Comparison of ENCODE assay signal across 16 cellular contexts in genomic region chr18:59266876-59267510, GRCh38. TPM values are rescaled to one million over a fixed set of nuclear protein-coding genes. Genes with fewer than 3 reads are reported as not detected.
DNase-seq lines count a peak whose midpoint lies in the region; ATAC-seq and TF ChIP-seq lines count a peak whose summit lies in the region.
"Had no signal": no experiment of that assay in that cellular context is flagged by ENCODE, and none has a peak within 500 bp of the region (broad histone marks: within the 10 kb centered on the region; RNA-seq: fewer than 3 reads in every experiment).

No MANE protein-coding gene starts in this region.

- peaks cover 21% of the 10 kb centered on the region for H4K20me1 ChIP-seq in GM23338 (replicated peaks; ENCODE audit: insufficient read depth)
- peaks cover 72% of the 10 kb centered on the region for H4K20me1 ChIP-seq in neural progenitor cell (ENCODE audit: low read depth)

- DNase-seq in DMS53 (lab: John Stamatoyannopoulos, UW) (peak; percentile 51), DMS53 treated with DMSO at 0.1 percent for 48 hours (lab: John Stamatoyannopoulos, UW; ENCODE audit: unreplicated experiment) (no peak), GM23338 (ENCODE audit: low spot score) (peak; percentile 5), neural progenitor cell (ENCODE audit: low spot score) (no peak), NCI-H2227 (lab: John Stamatoyannopoulos, UW; ENCODE audit: unreplicated experiment) (no peak), endothelial cell (ENCODE audit: low spot score) (no peak), esophagus squamous epithelium (lab: John Stamatoyannopoulos, UW) (no peak)
- DNase-seq in central memory CD8-positive, alpha-beta T cell (ENCODE audit: low spot score in 2 of 2) = no peak
- DNase-seq: 8988T, Kasumi-1, NCI-H187 treated with DMSO at 0.1 percent for 48 hours, NCI-H510A treated with DMSO at 0.1 percent for 48 hours, SHP77 had no signal

- H3K9me2 ChIP-seq in GM23338 (ENCODE audit: insufficient read depth) = no peaks in the 10 kb centered on the region

- H3K27ac Mint-ChIP-seq in GM23338 = no peak overlapping the region
- H3K27ac Mint-ChIP-seq in central memory CD8-positive, alpha-beta T cell (ENCODE audit: low read depth) = no peak overlapping the region
- H3K27ac Mint-ChIP-seq in neural progenitor cell = no peak overlapping the region
- no peak overlapping the region for H3K27ac Mint-ChIP-seq in endothelial cell (ENCODE audit: unreplicated experiment)

- no peaks in the 10 kb centered on the region for H3K9me3 ChIP-seq in neural progenitor cell (ENCODE audit: low read depth)
- H3K9me3 ChIP-seq in esophagus squamous epithelium = no peaks in the 10 kb centered on the region

- peaks cover 9% of the 10 kb centered on the region; the same call in 2 of the 3 replicates for H3K9me3 Mint-ChIP-seq in GM23338
- no peaks in the 10 kb centered on the region for H3K9me3 Mint-ChIP-seq in central memory CD8-positive, alpha-beta T cell
- peaks cover 5% of the 10 kb centered on the region for H3K9me3 Mint-ChIP-seq in neural progenitor cell
- H3K9me3 Mint-ChIP-seq in endothelial cell (ENCODE audit: unreplicated experiment) = no peaks in the 10 kb centered on the region

- H3K4me1 ChIP-seq in GM23338 (ENCODE audit: insufficient read depth) = peaks cover 61% of the 10 kb centered on the region
- H3K4me1 ChIP-seq in neural progenitor cell = peaks cover 51% of the 10 kb centered on the region
- peaks cover 16 to 62% (median 21%) of the 10 kb centered on the region in 3 donors for H3K4me1 ChIP-seq in esophagus squamous epithelium

- H3K27ac ChIP-seq in GM23338 (ENCODE audit: low read depth) (no peak overlapping the region), neural progenitor cell (no peak overlapping the region), esophagus squamous epithelium (no peak overlapping the region)
- H3K27ac ChIP-seq: C4-2B, GM23248 had no signal

- intact Hi-C loops in esophagus squamous epithelium (cut with DNase I) = no loop called here

- TF ChIP-seq POLR2A in esophagus squamous epithelium (IDR thresholded peaks at IDR 0.05) = no peak

- no peak for TF ChIP-seq CTCF in GM23338 (conservative IDR thresholded peaks at IDR 0.05; ENCODE audit: low read depth in 2 of 2)
- TF ChIP-seq CTCF in neural progenitor cell (IDR thresholded peaks at IDR 0.05) = no peak
- TF ChIP-seq CTCF in endothelial cell (IDR thresholded peaks at IDR 0.05; ENCODE audit: unreplicated experiment) = no peak
- TF ChIP-seq CTCF in esophagus squamous epithelium (IDR thresholded peaks at IDR 0.05) = no peak

- H3K4me3 ChIP-seq in GM23338 (peak overlapping the region; percentile 69), neural progenitor cell (no peak overlapping the region), esophagus squamous epithelium (no peak overlapping the region)
- H3K4me3 ChIP-seq: GM23248 had no signal

- no peaks in the 10 kb centered on the region; the same call in 2 of the 3 replicates for H3K36me3 Mint-ChIP-seq in GM23338 (ENCODE audit: low read depth)
- H3K36me3 Mint-ChIP-seq in central memory CD8-positive, alpha-beta T cell (ENCODE audit: insufficient read depth) = no peaks in the 10 kb centered on the region
- no peaks in the 10 kb centered on the region for H3K36me3 Mint-ChIP-seq in neural progenitor cell
- H3K36me3 Mint-ChIP-seq in endothelial cell (ENCODE audit: low read depth, unreplicated experiment) = peaks cover 9% of the 10 kb centered on the region

- H3K4me2 ChIP-seq in GM23338 (peak overlapping the region; percentile 88), neural progenitor cell (no peak overlapping the region)

- WGBS in esophagus squamous epithelium, 2 donors = 12 to 17% methylated on average over 10 to 11 of the region's 11 CpGs

- H3K4me1 Mint-ChIP-seq in GM23338 (peaks cover 40% of the 10 kb centered on the region), neural progenitor cell (peaks cover 17% of the 10 kb centered on the region), endothelial cell (ENCODE audit: unreplicated experiment) (peaks cover 13% of the 10 kb centered on the region)
- peaks cover 27% of the 10 kb centered on the region for H3K4me1 Mint-ChIP-seq in central memory CD8-positive, alpha-beta T cell

- H3K27me3 Mint-ChIP-seq in GM23338 (ENCODE audit: insufficient read depth, low read depth, poor library complexity) (peaks cover 97% of the 10 kb centered on the region), neural progenitor cell (ENCODE audit: insufficient read depth, low read depth) (peaks cover 91% of the 10 kb centered on the region), endothelial cell (ENCODE audit: unreplicated experiment) (peaks cover 55% of the 10 kb centered on the region)
- peaks cover 92% of the 10 kb centered on the region for H3K27me3 Mint-ChIP-seq in central memory CD8-positive, alpha-beta T cell

- H3K27me3 ChIP-seq in GM23338 (ENCODE audit: insufficient read depth) (peaks cover 99% of the 10 kb centered on the region), neural progenitor cell (peaks cover 99% of the 10 kb centered on the region), esophagus squamous epithelium (peaks cover under 1 to 65% (median 38%) of the 10 kb centered on the region in 4 donors)

- H3K9ac ChIP-seq in neural progenitor cell = no peak overlapping the region
- H3K9ac ChIP-seq: GM23248 had no signal

- H3K79me2 ChIP-seq in GM23338 (replicated peaks; ENCODE audit: insufficient read depth) (no peaks in the 10 kb centered on the region), neural progenitor cell (ENCODE audit: low read depth) (peaks cover 27% of the 10 kb centered on the region)

- H3F3A ChIP-seq in GM23338 (replicated peaks; ENCODE audit: low read depth) = peaks cover 23% of the 10 kb centered on the region
- peaks cover 77% of the 10 kb centered on the region for H3F3A ChIP-seq in neural progenitor cell (ENCODE audit: low read depth)

- peak overlapping the region; percentile 64 for H3K4me3 Mint-ChIP-seq in GM23338
- H3K4me3 Mint-ChIP-seq in central memory CD8-positive, alpha-beta T cell = peak overlapping the region; percentile 18
- H3K4me3 Mint-ChIP-seq in neural progenitor cell = peak overlapping the region; percentile 50
- no peak overlapping the region for H3K4me3 Mint-ChIP-seq in endothelial cell (ENCODE audit: unreplicated experiment)

- no peaks in the 10 kb centered on the region; the same call in 1 of the 2 replicates for H3K36me3 ChIP-seq in GM23338 (ENCODE audit: insufficient read depth)
- peaks cover 25% of the 10 kb centered on the region for H3K36me3 ChIP-seq in neural progenitor cell
- H3K36me3 ChIP-seq in esophagus squamous epithelium = no peaks in the 10 kb centered on the region

- ATAC-seq in GM23338 = no peak
- no peak for ATAC-seq in central memory CD8-positive, alpha-beta T cell (replicated peaks; ENCODE audit: extremely low read depth, poor library complexity, severe bottlenecking)

- H2AFZ ChIP-seq in GM23338 = peak overlapping the region; percentile 91; the same call in 1 of the 2 replicates
- no peak overlapping the region for H2AFZ ChIP-seq in neural progenitor cell (replicated peaks)
- H2AFZ ChIP-seq: GM23248 had no signal

TF ChIP-seq in GM23338, 12 proteins besides CTCF, POLR2A, EP300 and RAD21:
- TF ChIP-seq EZH2 (IDR thresholded peaks at IDR 0.05; ENCODE audit: low read depth, unreplicated experiment) = peak; percentile 62
- TF ChIP-seq, protein P1, sequence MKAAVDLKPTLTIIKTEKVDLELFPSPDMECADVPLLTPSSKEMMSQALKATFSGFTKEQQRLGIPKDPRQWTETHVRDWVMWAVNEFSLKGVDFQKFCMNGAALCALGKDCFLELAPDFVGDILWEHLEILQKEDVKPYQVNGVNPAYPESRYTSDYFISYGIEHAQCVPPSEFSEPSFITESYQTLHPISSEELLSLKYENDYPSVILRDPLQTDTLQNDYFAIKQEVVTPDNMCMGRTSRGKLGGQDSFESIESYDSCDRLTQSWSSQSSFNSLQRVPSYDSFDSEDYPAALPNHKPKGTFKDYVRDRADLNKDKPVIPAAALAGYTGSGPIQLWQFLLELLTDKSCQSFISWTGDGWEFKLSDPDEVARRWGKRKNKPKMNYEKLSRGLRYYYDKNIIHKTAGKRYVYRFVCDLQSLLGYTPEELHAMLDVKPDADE (IDR thresholded peaks at IDR 0.05) = no peak

RNA-seq across cellular contexts. Expression of gene RAX, which starts 6.3 kb away (rescaled TPM):
- 0.03 and 0.08 TPM in 2 replicates for total RNA-seq in GM23338 (2014; rRNA removed; shearing (Covaris generic))
- 0.16 and 0.68 TPM in 2 replicates for polyA plus RNA-seq in GM23338 (2016; fragmentation: Nextera tagmentation; extraction: Ambion mirVana)
- 20.7 and 78.1 TPM in 2 replicates for total RNA-seq in neural progenitor cell (ENCODE audit: low replicate concordance)
- not detected for total RNA-seq in endothelial cell (ENCODE audit: unreplicated experiment)
- total RNA-seq in esophagus squamous epithelium = not detected
- total RNA-seq: Daoy, GM23248 had no signal
- polyA plus RNA-seq: GM23248 had no signal

RNA-seq across cellular contexts. Expression of gene GRP, which starts 47.0 kb away (rescaled TPM):
- total RNA-seq in GM23338 (2014; rRNA removed; shearing (Covaris generic)) = not detected in 2 replicates
- polyA plus RNA-seq in GM23338 (2016; fragmentation: Nextera tagmentation; extraction: Ambion mirVana) = not detected in 2 replicates
- total RNA-seq in neural progenitor cell (ENCODE audit: low replicate concordance) = 2.1 TPM in 1 of 2 replicates, not detected in the other
- not detected for total RNA-seq in endothelial cell (ENCODE audit: unreplicated experiment)
- not detected for total RNA-seq in esophagus squamous epithelium
- total RNA-seq: Daoy, GM23248 had no signal
- polyA plus RNA-seq: GM23248 had no signal

RNA-seq across cellular contexts. Expression of gene CPLX4, which starts 51.5 kb away (rescaled TPM):
- total RNA-seq in GM23338 (2014; rRNA removed; shearing (Covaris generic)) = not detected in 2 replicates
- polyA plus RNA-seq in GM23338 (2016; fragmentation: Nextera tagmentation; extraction: Ambion mirVana) = not detected in 2 replicates
- total RNA-seq in neural progenitor cell (ENCODE audit: low replicate concordance) (0.12 and 2.2 TPM in 2 replicates), endothelial cell (ENCODE audit: unreplicated experiment) (not detected), esophagus squamous epithelium (under 1 TPM in 1 of 4 donors, not detected in 3; 0.31 TPM)
- total RNA-seq: Daoy, GM23248 had no signal
- polyA plus RNA-seq: GM23248 had no signal

Comparison
In these comparisons a context has a peak if more than half of its experiments do, and no peak if none do; other contexts are left out.
1. DNase-seq: peak in DMS53 (single experiment) and GM23338 (single experiment); none in DMS53 treated with DMSO at 0.1 percent for 48 hours (single experiment), central memory CD8-positive, alpha-beta T cell (0 of 2), neural progenitor cell (single experiment), NCI-H2227 (single experiment), endothelial cell (single experiment) and esophagus squamous epithelium (single experiment).
2. RNA of gene RAX, which starts 6.3 kb away (total RNA-seq): 20.7 to 78.1 TPM in neural progenitor cell; 0.03 to 0.08 TPM in GM23338, not detected in endothelial cell (single experiment) and not detected in esophagus squamous epithelium; every median in the first group is over 10 times any median in the second.